ENCODE assay signal across 1 cellular context in the genomic region with DNA sequence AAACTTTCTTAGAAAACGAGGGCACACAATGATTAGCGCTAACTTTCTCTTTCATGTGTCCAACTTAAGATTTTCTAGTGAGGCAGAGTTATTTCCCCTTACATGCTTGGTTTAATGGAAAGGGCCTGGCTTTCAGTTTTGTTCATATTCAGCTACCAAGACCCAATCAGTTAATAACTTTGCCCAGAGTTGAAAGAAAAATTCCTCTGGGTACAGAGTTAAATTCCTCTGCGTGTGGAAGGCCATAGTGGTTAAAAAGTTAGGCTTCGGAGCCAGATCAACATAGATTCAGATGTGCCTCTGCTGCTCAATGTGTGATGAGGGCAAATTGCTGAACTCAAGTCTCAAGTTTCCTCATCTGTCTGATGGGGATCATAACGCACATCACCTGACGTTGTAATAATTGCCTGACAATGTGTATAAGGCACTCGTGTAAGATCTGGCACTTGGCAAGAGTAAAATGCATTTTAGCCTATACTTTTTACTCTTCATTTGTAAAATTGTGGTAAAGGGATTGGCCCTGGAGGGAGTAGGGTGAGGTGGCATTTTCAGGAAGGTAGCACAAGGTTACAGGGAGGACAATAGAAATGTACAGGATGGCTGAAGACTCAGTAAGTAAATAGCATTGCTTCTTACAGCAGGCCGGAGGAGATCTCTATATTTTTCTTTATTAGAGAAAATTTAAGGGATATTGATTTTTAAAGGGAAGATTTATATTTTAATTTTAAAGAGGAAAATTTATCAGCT.
TF ChIP-seq lines count a peak whose summit lies in the region.

No MANE protein-coding gene starts in this region.

TF ChIP-seq in WTC11, 78 proteins besides CTCF, POLR2A, EP300 and RAD21:
- TF ChIP-seq GRHL2 (CRISPR knock-in tag; IDR thresholded peaks at IDR 0.05; ENCODE audit: insufficient replicate concordance, severe bottlenecking), result no peak
- no peak for TF ChIP-seq ZNF416 (CRISPR knock-in tag; IDR thresholded peaks at IDR 0.05)
- TF ChIP-seq IRF2 (CRISPR knock-in tag; IDR thresholded peaks at IDR 0.05; ENCODE audit: borderline replicate concordance, low read depth), result no peak
- no peak for TF ChIP-seq SMAD4 (CRISPR knock-in tag; IDR thresholded peaks at IDR 0.05)
- TF ChIP-seq, protein P1, sequence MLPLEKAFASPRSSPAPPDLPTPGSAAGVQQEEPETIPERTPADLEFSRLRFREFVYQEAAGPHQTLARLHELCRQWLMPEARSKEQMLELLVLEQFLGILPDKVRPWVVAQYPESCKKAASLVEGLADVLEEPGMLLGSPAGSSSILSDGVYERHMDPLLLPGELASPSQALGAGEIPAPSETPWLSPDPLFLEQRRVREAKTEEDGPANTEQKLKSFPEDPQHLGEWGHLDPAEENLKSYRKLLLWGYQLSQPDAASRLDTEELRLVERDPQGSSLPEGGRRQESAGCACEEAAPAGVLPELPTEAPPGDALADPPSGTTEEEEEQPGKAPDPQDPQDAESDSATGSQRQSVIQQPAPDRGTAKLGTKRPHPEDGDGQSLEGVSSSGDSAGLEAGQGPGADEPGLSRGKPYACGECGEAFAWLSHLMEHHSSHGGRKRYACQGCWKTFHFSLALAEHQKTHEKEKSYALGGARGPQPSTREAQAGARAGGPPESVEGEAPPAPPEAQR (CRISPR knock-in tag; IDR thresholded peaks at IDR 0.05), result no peak
- TF ChIP-seq, protein P2, sequence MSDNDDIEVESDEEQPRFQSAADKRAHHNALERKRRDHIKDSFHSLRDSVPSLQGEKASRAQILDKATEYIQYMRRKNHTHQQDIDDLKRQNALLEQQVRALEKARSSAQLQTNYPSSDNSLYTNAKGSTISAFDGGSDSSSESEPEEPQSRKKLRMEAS (CRISPR knock-in tag; IDR thresholded peaks at IDR 0.05), result no peak
- TF ChIP-seq ESRRA (CRISPR knock-in tag; IDR thresholded peaks at IDR 0.05; ENCODE audit: borderline replicate concordance), result no peak
- TF ChIP-seq, protein P3, sequence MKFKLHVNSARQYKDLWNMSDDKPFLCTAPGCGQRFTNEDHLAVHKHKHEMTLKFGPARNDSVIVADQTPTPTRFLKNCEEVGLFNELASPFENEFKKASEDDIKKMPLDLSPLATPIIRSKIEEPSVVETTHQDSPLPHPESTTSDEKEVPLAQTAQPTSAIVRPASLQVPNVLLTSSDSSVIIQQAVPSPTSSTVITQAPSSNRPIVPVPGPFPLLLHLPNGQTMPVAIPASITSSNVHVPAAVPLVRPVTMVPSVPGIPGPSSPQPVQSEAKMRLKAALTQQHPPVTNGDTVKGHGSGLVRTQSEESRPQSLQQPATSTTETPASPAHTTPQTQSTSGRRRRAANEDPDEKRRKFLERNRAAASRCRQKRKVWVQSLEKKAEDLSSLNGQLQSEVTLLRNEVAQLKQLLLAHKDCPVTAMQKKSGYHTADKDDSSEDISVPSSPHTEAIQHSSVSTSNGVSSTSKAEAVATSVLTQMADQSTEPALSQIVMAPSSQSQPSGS (CRISPR knock-in tag; IDR thresholded peaks at IDR 0.05; ENCODE audit: borderline replicate concordance, low read depth), result no peak
- TF ChIP-seq ZNF219 (CRISPR knock-in tag; IDR thresholded peaks at IDR 0.05; ENCODE audit: borderline replicate concordance), result no peak
- TF ChIP-seq CREB1 (CRISPR knock-in tag; IDR thresholded peaks at IDR 0.05), result no peak
- TF ChIP-seq, protein P4, sequence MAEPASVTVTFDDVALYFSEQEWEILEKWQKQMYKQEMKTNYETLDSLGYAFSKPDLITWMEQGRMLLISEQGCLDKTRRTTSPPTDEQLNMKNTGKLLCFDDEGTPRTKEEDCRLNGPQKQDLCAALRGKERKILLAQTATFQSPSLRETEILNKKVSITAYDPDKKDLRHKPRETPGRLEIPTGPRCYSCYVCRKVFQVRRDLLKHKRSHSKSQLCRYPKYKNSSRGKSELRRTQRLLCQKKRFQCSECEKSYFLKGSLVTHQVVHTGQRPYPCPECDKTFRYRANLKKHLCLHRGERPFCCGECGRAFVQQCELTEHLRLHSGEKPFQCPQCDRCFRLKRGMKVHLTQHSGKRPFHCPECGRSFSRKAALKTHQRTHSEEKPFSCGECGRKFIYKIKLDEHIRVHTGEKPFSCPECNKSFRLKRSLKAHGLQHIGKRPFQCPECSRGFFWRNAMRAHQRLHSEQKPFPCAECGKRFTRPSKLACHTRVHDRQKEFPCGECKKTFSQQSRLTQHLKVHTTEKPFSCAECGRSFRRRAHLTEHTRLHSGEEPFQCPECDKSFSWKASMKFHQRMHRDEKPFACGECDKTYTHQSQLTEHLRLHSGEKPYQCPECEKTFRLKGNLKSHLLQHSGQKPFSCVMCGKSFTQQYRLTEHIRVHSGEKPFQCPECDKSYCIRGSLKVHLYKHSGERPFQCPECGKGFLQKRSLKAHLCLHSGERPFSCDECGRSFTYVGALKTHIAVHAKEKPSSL (CRISPR knock-in tag; conservative IDR thresholded peaks at IDR 0.05), result no peak
- no peak for TF ChIP-seq NFYB (CRISPR knock-in tag; conservative IDR thresholded peaks at IDR 0.05; ENCODE audit: low read depth)
- TF ChIP-seq, protein P5, sequence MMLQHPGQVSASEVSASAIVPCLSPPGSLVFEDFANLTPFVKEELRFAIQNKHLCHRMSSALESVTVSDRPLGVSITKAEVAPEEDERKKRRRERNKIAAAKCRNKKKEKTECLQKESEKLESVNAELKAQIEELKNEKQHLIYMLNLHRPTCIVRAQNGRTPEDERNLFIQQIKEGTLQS (CRISPR knock-in tag; conservative IDR thresholded peaks at IDR 0.05), result no peak
- no peak for TF ChIP-seq SP1 (CRISPR knock-in tag; conservative IDR thresholded peaks at IDR 0.05)
- no peak for TF ChIP-seq ZNF396 (CRISPR knock-in tag; IDR thresholded peaks at IDR 0.05; ENCODE audit: borderline replicate concordance)
- no peak for TF ChIP-seq ETV6 (CRISPR knock-in tag; IDR thresholded peaks at IDR 0.05)
